Comparison of ENCODE assay signal across 19 cellular contexts in the genomic region with DNA sequence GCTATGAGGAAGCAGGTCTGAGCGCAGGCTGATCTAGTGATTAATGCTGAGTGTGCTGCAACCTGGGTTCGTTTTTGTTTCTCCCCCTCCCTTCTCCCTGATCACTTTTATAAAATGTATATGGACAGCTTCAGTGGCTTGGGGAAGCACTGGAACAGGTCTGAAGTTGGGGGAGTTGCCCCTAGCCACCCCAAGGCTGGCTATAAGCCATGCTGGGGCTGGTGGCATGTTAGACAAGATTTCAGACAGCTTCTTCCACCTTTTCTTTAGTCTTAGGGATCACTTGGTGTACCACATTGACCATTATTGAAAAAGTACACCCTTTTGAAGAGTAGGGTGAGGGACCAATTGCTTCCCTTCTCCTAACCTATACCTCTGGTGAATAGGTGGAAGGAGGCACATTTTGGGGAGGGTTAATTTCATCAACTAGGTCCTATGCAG. TPM values are rescaled to one million over a fixed set of nuclear protein-coding genes. Genes with fewer than 3 reads are reported as not detected.
DNase-seq lines count a peak whose midpoint lies in the region; ATAC-seq, FAIRE-seq and TF ChIP-seq lines count a peak whose summit lies in the region.
"Had no signal": no experiment of that assay in that cellular context is flagged by ENCODE, and none has a peak within 500 bp of the region (broad histone marks: within the 10 kb centered on the region; RNA-seq: fewer than 3 reads in every experiment).

No MANE protein-coding gene starts in this region.

- H3K9me3 ChIP-seq in K562 (replicated peaks; ENCODE audit: control insufficient read depth, insufficient read depth, low read depth, low read length): no peaks in the 10 kb centered on the region; the same call in 1 of the 2 replicates

- H3K79me2 ChIP-seq in K562 (ENCODE audit: control insufficient read depth, insufficient read depth, low read length): peaks cover 12% of the 10 kb centered on the region

- whole genome bisulfite sequencing in K562 (ENCODE audit: insufficient coverage, low coverage, missing lambda C conversion rate): 5% methylated on average over 2 of the region's 2 CpGs

- no peak overlapping the region for H3K4me3 ChIP-seq in K562
- H3K4me3 ChIP-seq: hepatocyte, tibial artery had no signal

- peak overlapping the region; percentile 62 to 95 (median 85) for H3K27ac Mint-ChIP-seq in CD14-positive monocyte
- H3K27ac Mint-ChIP-seq: activated naive CD8-positive, alpha-beta T cell treated with anti-CD3 and anti-CD28 coated beads, Interleukin-2, amount 10 ng/mL, durations not matched to agents 7 days and 5 days; CD4-positive, CD25-positive, alpha-beta regulatory T cell; stimulated activated memory B cell treated with anti-CD40 and anti-IgM and Interleukin-4, amounts not matched to agents 10 μg/mL and 1 μg/mL and 100 μg/mL, for 72 hours had no signal

- H3K36me3 Mint-ChIP-seq in CD14-positive monocyte: no peaks in the 10 kb centered on the region
- H3K36me3 Mint-ChIP-seq: activated naive CD8-positive, alpha-beta T cell treated with anti-CD3 and anti-CD28 coated beads, Interleukin-2, amount 10 ng/mL, durations not matched to agents 7 days and 5 days; CD4-positive, CD25-positive, alpha-beta regulatory T cell; stimulated activated memory B cell treated with anti-CD40 and anti-IgM and Interleukin-4, amounts not matched to agents 10 μg/mL and 1 μg/mL and 100 μg/mL, for 72 hours had no signal

- BruUV-seq in K562 (replicated peaks; lab: Mats Ljungman, UMichigan): no TSS peak

- no peak for TF ChIP-seq CTCF in CD14-positive monocyte (IDR thresholded peaks at IDR 0.05)
- no peak for TF ChIP-seq CTCF in K562 (IDR thresholded peaks at IDR 0.05 in 2 of 3, conservative IDR thresholded peaks at IDR 0.05 in 1 of 3; ENCODE audit: insufficient read depth in 2 of 3, low read depth in 1 of 3, low read length in 3 of 3)

- H3K4me3 Mint-ChIP-seq in CD14-positive monocyte: peak overlapping the region in 1 of 2 donors; percentile 65
- H3K4me3 Mint-ChIP-seq: activated naive CD8-positive, alpha-beta T cell treated with anti-CD3 and anti-CD28 coated beads, Interleukin-2, amount 10 ng/mL, durations not matched to agents 7 days and 5 days; CD4-positive, CD25-positive, alpha-beta regulatory T cell; neural crest cell; stimulated activated memory B cell treated with anti-CD40 and anti-IgM and Interleukin-4, amounts not matched to agents 10 μg/mL and 1 μg/mL and 100 μg/mL, for 72 hours had no signal

- peaks cover 6 to 10% of the 10 kb centered on the region in 2 experiments; a peak in 4 of 5 replicates for H3K4me1 ChIP-seq in K562 (replicated peaks in 1 of 2; ENCODE audit: control insufficient read depth in 2 of 2, insufficient read depth in 2 of 2, low read length in 2 of 2)

- H3K27ac ChIP-seq in K562 (ENCODE audit: extremely low read depth, low read depth, low read length): no peak overlapping the region; the same call in 2 of the 3 replicates
- H3K27ac ChIP-seq: hepatocyte, tibial artery had no signal

- peaks cover 16 to 28% of the 10 kb centered on the region in 2 experiments for H3K27me3 ChIP-seq in K562 (ENCODE audit: control insufficient read depth in 2 of 2, insufficient read depth in 2 of 2, low read length in 2 of 2)

- H3K9ac ChIP-seq in K562 (ENCODE audit: insufficient read depth in 1 of 2, low read depth in 2 of 2, low read length in 2 of 2): no peak overlapping the region

- in situ Hi-C loops in K562 (cut with MboI): no loop called here

- TF ChIP-seq RAD21 in K562 (CRISPR knock-in tag; conservative IDR thresholded peaks at IDR 0.05 in 1 of 2, IDR thresholded peaks at IDR 0.05 in 1 of 2): no peak

- no peak for ATAC-seq in K562
- no peak for ATAC-seq in GM19023 (IDR thresholded peaks at IDR 0.05; ENCODE audit: unreplicated experiment)
- ATAC-seq: stimulated activated memory B cell treated with anti-CD40 and anti-IgM and Interleukin-4, amounts not matched to agents 10 μg/mL and 1 μg/mL and 100 μg/mL, for 72 hours had no signal

- FAIRE-seq in K562 (lab: Jason Lieb, UNC): no peak
- FAIRE-seq: GM18507 had no signal

- intact Hi-C loops in CD14-positive monocyte (cut with micrococcal nuclease) (loop anchor here in 1 of 2 donors (10.0 kb wide), 1 partner anchor 480 kb away; the partner anchor contains the start of gene CMTR2), K562 (cut with micrococcal nuclease) (no loop called here)

- peaks cover 25% of the 10 kb centered on the region for H3K4me1 Mint-ChIP-seq in CD14-positive monocyte

- H3K9me3 Mint-ChIP-seq in CD14-positive monocyte: peaks cover 4 to 15% (median 9%) of the 10 kb centered on the region in 7 donors

- TF ChIP-seq POLR2A in K562 (conservative IDR thresholded peaks at IDR 0.05): peak; percentile 81

- no peaks in the 10 kb centered on the region for H3K9me1 ChIP-seq in K562 (ENCODE audit: control insufficient read depth, insufficient read depth, low read length)

- CTCF ChIA-PET in K562 (lab: Yijun Ruan, JAX; ENCODE audit: low intra/inter-chr PET ratio): no interaction called here

- H4K20me1 ChIP-seq in K562 (replicated peaks; ENCODE audit: control insufficient read depth, insufficient read depth, low read length): no peaks in the 10 kb centered on the region

- H3K27me3 Mint-ChIP-seq in CD14-positive monocyte (ENCODE audit: low read depth in 3 of 3): peaks cover 6 to 15% (median 7%) of the 10 kb centered on the region in 3 donors

- DNase-seq in CD14-positive monocyte (ENCODE audit: low spot score): no peak
- peak; percentile 36 for DNase-seq in HK-2 (ENCODE audit: unreplicated experiment)
- DNase-seq in K562 (ENCODE audit: extremely low read depth in 1 of 4, low spot score in 3 of 4): no peak
- peak; percentile 41 for DNase-seq in mesenteric fat pad (ENCODE audit: low spot score)
- DNase-seq in SKM-1 treated with dmso at 0.1 percent for 144 hours (lab: John Stamatoyannopoulos, UW; ENCODE audit: unreplicated experiment): no peak
- DNase-seq in hypothalamus (lab: John Stamatoyannopoulos, UW): no peak
- DNase-seq: activated CD4-positive, alpha-beta T cell treated with anti-CD3 and anti-CD28 coated beads for 48 hours; activated naive CD8-positive, alpha-beta T cell treated with anti-CD3 and anti-CD28 coated beads, Interleukin-2, amount 10 ng/mL, durations not matched to agents 7 days and 5 days; DMS79 treated with DMSO at 0.1 percent for 48 hours; effector CD4-positive, alpha-beta T cell; NCI-H187; Right ventricle myocardium superior; tibial artery had no signal

- TF ChIP-seq EP300 in K562 (IDR thresholded peaks at IDR 0.05; ENCODE audit: low read length): no peak

- POLR2A ChIA-PET in K562 (lab: Yijun Ruan, JAX): no interaction called here

- no peaks in the 10 kb centered on the region for H3K36me3 ChIP-seq in K562 (ENCODE audit: control insufficient read depth, insufficient read depth, low read length)
- H3K36me3 ChIP-seq: tibial artery had no signal

- no peak overlapping the region for H2AFZ ChIP-seq in K562 (ENCODE audit: low read depth, low read length)
- H2AFZ ChIP-seq: hepatocyte had no signal

- no peak overlapping the region for H3K4me2 ChIP-seq in K562 (ENCODE audit: insufficient read depth, low read length)
- H3K4me2 ChIP-seq: hepatocyte had no signal

TF ChIP-seq in K562, 482 proteins besides CTCF, POLR2A, EP300 and RAD21 (continues in another document):
- peak; percentile 57 for TF ChIP-seq C11orf30 (IDR thresholded peaks at IDR 0.05; ENCODE audit: low read depth)
- peak; percentile 87 for TF ChIP-seq TBP (optimal IDR thresholded peaks at IDR 0.05; ENCODE audit: low read depth, low read length)
- peak; percentile 81 for TF ChIP-seq POLR2AphosphoS5 (IDR thresholded peaks at IDR 0.05; ENCODE audit: control insufficient read depth, insufficient read depth, low read depth, low read length)
- TF ChIP-seq ZFP30 (CRISPR knock-in tag; IDR thresholded peaks at IDR 0.05; ENCODE audit: borderline replicate concordance): no peak
- TF ChIP-seq, protein P1, sequence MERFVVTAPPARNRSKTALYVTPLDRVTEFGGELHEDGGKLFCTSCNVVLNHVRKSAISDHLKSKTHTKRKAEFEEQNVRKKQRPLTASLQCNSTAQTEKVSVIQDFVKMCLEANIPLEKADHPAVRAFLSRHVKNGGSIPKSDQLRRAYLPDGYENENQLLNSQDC (CRISPR knock-in tag; IDR thresholded peaks at IDR 0.05): no peak
- TF ChIP-seq ZBTB17 (CRISPR knock-in tag; IDR thresholded peaks at IDR 0.05): no peak
- TF ChIP-seq MCM7 (IDR thresholded peaks at IDR 0.05): no peak
- no peak for TF ChIP-seq RBM14 (IDR thresholded peaks at IDR 0.05; ENCODE audit: borderline replicate concordance, insufficient read depth, low read depth, low read length)
- TF ChIP-seq PML (IDR thresholded peaks at IDR 0.05; ENCODE audit: low read length): peak; percentile 64
- TF ChIP-seq, protein P2, sequence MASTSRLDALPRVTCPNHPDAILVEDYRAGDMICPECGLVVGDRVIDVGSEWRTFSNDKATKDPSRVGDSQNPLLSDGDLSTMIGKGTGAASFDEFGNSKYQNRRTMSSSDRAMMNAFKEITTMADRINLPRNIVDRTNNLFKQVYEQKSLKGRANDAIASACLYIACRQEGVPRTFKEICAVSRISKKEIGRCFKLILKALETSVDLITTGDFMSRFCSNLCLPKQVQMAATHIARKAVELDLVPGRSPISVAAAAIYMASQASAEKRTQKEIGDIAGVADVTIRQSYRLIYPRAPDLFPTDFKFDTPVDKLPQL (IDR thresholded peaks at IDR 0.05; ENCODE audit: extremely low read depth, insufficient read length): peak; percentile 44

RNA-seq across cellular contexts. Expression of gene VAC14, which starts 3.8 kb away (rescaled TPM):
- polyA plus RNA-seq in CD14-positive monocyte (10 to 100 TPM; 20.7 to 31.1 TPM), K562 (2011; rRNA removed) (13.8 and 26.1 TPM in 2 replicates), K562 (2014; fragmentation: Illumina TruSeq; extraction: Trizol) (33.6 and 42.1 TPM in 2 replicates), K562 (2014; fragmentation: Nextera tagmentation; extraction: Ambion mirVana) (1 to 10 TPM; 1.3 to 3.3 TPM), K562 (2014; rRNA removed) (27.0 and 31.3 TPM in 2 replicates)
- total RNA-seq in K562 (2011; cell fraction: chromatin; rRNA removed; ENCODE audit: low replicate concordance): 45.2 and 136 TPM in 2 replicates
- 58.6 and 60.4 TPM in 2 replicates for total RNA-seq in K562 (2011; cell fraction: nucleolus; rRNA removed)
- 39.1 and 43.8 TPM in 2 replicates for total RNA-seq in K562 (2011; cell fraction: nucleoplasm; rRNA removed)
- total RNA-seq in K562 (2014; rRNA removed) (38.4 and 47.2 TPM in 2 replicates), K562 (2014; rRNA removed; fragmentation: Illumina TruSeq; extraction: Trizol) (8.6 and 12.0 TPM in 2 replicates), K562 (2015; rRNA removed; fragmentation: Illumina TruSeq; extraction: Trizol) (26.6 and 29.4 TPM in 2 replicates), K562 (2021) (36.7 and 41.6 TPM in 2 replicates), mesenteric fat pad (37.6 TPM)
- 19.2 and 38.0 TPM in 2 replicates for polyA plus RNA-seq in K562 (2011; cell fraction: cytosol; rRNA removed)
- polyA plus RNA-seq in K562 (2011; cell fraction: nucleus; rRNA removed): 25.6 and 51.5 TPM in 2 replicates
- 39.3 and 41.6 TPM in 2 replicates for polyA plus RNA-seq in K562 (2012)
- polyA minus RNA-seq in K562 (2011; rRNA and poly(A)+ RNA removed): 17.6 and 24.3 TPM in 2 replicates
- polyA minus RNA-seq in K562 (2011; cell fraction: cytosol; rRNA and poly(A)+ RNA removed): 27.8 and 38.5 TPM in 2 replicates
- 21.9 and 23.3 TPM in 2 replicates for polyA minus RNA-seq in K562 (2011; cell fraction: nucleus; rRNA and poly(A)+ RNA removed)

Comparison
In these comparisons a context has a peak if more than half of its experiments do, and no peak if none do; other contexts are left out.
1. DNase-seq: peak in HK-2 (single experiment) and mesenteric fat pad (single experiment); none in CD14-positive monocyte (single experiment), K562 (0 of 4), SKM-1 treated with dmso at 0.1 percent for 144 hours (single experiment) and hypothalamus (0 of 51).